Comparison of ENCODE assay signal across 24 cellular contexts in genomic region chr14:104791425-104791824, GRCh38. TPM values are rescaled to one million over a fixed set of nuclear protein-coding genes. Genes with fewer than 3 reads are reported as not detected.
A peak's percentile ranks its signal among the peaks of the same experiment; 100 is the strongest.
DNase-seq lines count a peak whose midpoint lies in the region; TF ChIP-seq lines count a peak whose summit lies in the region.
"Had no signal": no experiment of that assay in that cellular context is flagged by ENCODE, and none has a peak within 500 bp of the region (broad histone marks: within the 10 kb centered on the region; RNA-seq: fewer than 3 reads in every experiment).

No MANE protein-coding gene starts in this region.

- no peak overlapping the region for H3K4me3 ChIP-seq in BLaER1 treated with 17β-estradiol and CSF1 and Interleukin-3, amounts not matched to agents 10 nM and 100 nM
- no peak overlapping the region for H3K4me3 ChIP-seq in neutrophil (ENCODE audit: low read depth in 1 of 2, low read length in 1 of 2)
- no peak overlapping the region for H3K4me3 ChIP-seq in effector memory CD4-positive, alpha-beta T cell (ENCODE audit: insufficient read depth, low read depth, low read length, poor library complexity, severe bottlenecking)
- H3K4me3 ChIP-seq: colonic mucosa, GM12878, lung, SK-N-MC, upper lobe of left lung had no signal

- no peak for TF ChIP-seq CTCF in neutrophil (IDR thresholded peaks at IDR 0.05)

- H3K36me3 ChIP-seq in BLaER1 treated with 17β-estradiol and CSF1 and Interleukin-3, amounts not matched to agents 10 nM and 100 nM: peaks cover 40 to 73% (median 60%) of the 10 kb centered on the region in 11 experiments
- peaks cover 44% of the 10 kb centered on the region for H3K36me3 ChIP-seq in neutrophil
- peaks cover 27% of the 10 kb centered on the region for H3K36me3 ChIP-seq in effector memory CD4-positive, alpha-beta T cell (ENCODE audit: control insufficient read depth, insufficient read depth, low read length)

- 0 out of 22 replicates have a peak, but pooled peaks cover 0 to 1% (median 0%) of the 10 kb centered on the region in 11 experiments for H3K27me3 ChIP-seq in BLaER1 treated with 17β-estradiol and CSF1 and Interleukin-3, amounts not matched to agents 10 nM and 100 nM
- peaks cover 7% of the 10 kb centered on the region for H3K27me3 ChIP-seq in neutrophil
- H3K27me3 ChIP-seq in effector memory CD4-positive, alpha-beta T cell (replicated peaks; ENCODE audit: control insufficient read depth, insufficient read depth, low read length, poor library complexity, severe bottlenecking): no peaks in the 10 kb centered on the region
- H3K27me3 ChIP-seq: colonic mucosa, upper lobe of left lung had no signal

- peak overlapping the region in 1 of 3 donors; percentile 57 for H3K27ac Mint-ChIP-seq in IgD-negative memory B cell
- peak overlapping the region; percentile 57 for H3K27ac Mint-ChIP-seq in dendritic cell treated with granulocyte-macrophage colony-stimulating factor and Interleukin-4, amounts not matched to agents 40 ng/mL and 50 ng/mL, for 4 days
- H3K27ac Mint-ChIP-seq: activated naive CD4-positive, alpha-beta T cell treated with anti-CD3 and anti-CD28 coated beads for 36 hours had no signal

- DNase-seq in G401 (ENCODE audit: low spot score) (no peak), A172 (ENCODE audit: low spot score) (no peak)
- no peak for DNase-seq in effector memory CD4-positive, alpha-beta T cell
- DNase-seq: activated CD4-positive, alpha-beta T cell treated with anti-CD3 and anti-CD28 coated beads for 4 hours; activated naive CD4-positive, alpha-beta T cell treated with anti-CD3 and anti-CD28 coated beads for 36 hours; activated T-cell treated with anti-CD3 and anti-CD28 coated beads, Interleukin-2, amount 50 U/mL, for 1 hour; colonic mucosa; effector memory CD8-positive, alpha-beta T cell; erythroblast; HCEC 1CT; NCI-H1436; NCI-H2107; NCI-H446; NCI-H774; occipital lobe; small intestine had no signal

- H3K27me3 Mint-ChIP-seq in IgD-negative memory B cell: no peaks in the 10 kb centered on the region
- H3K27me3 Mint-ChIP-seq in dendritic cell treated with granulocyte-macrophage colony-stimulating factor and Interleukin-4, amounts not matched to agents 40 ng/mL and 50 ng/mL, for 4 days: no peaks in the 10 kb centered on the region
- H3K27me3 Mint-ChIP-seq: effector memory CD8-positive, alpha-beta T cell had no signal

- intact Hi-C loops in dendritic cell treated with granulocyte-macrophage colony-stimulating factor and Interleukin-4, amounts not matched to agents 40 ng/mL and 50 ng/mL, for 4 days (cut with micrococcal nuclease): no loop called here

- peak overlapping the region in 10 of 11 experiments; percentile 34 to 99 (median 98); a peak in 16 of 22 replicates for H3K9ac ChIP-seq in BLaER1 treated with 17β-estradiol and CSF1 and Interleukin-3, amounts not matched to agents 10 nM and 100 nM

- in situ Hi-C loops in G401 (cut with HindIII; ENCODE audit: low sequenced_read_pairs): no loop called here

- H4K20me1 ChIP-seq in BLaER1 treated with 17β-estradiol and CSF1 and Interleukin-3, amounts not matched to agents 10 nM and 100 nM: peaks cover 46 to 88% (median 87%) of the 10 kb centered on the region in 11 experiments

- H3K4me1 ChIP-seq in BLaER1 treated with 17β-estradiol and CSF1 and Interleukin-3, amounts not matched to agents 10 nM and 100 nM: peaks cover 78 to 87% (median 83%) of the 10 kb centered on the region in 10 experiments
- peaks cover 41 to 49% of the 10 kb centered on the region in 2 experiments for H3K4me1 ChIP-seq in neutrophil (ENCODE audit: control insufficient read depth in 1 of 2, insufficient read depth in 1 of 2, low read depth in 1 of 2, low read length in 1 of 2)
- peaks cover 51% of the 10 kb centered on the region for H3K4me1 ChIP-seq in effector memory CD4-positive, alpha-beta T cell (ENCODE audit: control insufficient read depth, insufficient read depth, low read length, poor library complexity, severe bottlenecking)

- no peaks in the 10 kb centered on the region for H3K36me3 Mint-ChIP-seq in IgD-negative memory B cell
- H3K36me3 Mint-ChIP-seq in dendritic cell treated with granulocyte-macrophage colony-stimulating factor and Interleukin-4, amounts not matched to agents 40 ng/mL and 50 ng/mL, for 4 days (ENCODE audit: low read depth): peaks cover 70% of the 10 kb centered on the region

- no peaks in the 10 kb centered on the region for H3K9me3 Mint-ChIP-seq in IgD-negative memory B cell
- no peaks in the 10 kb centered on the region for H3K9me3 Mint-ChIP-seq in dendritic cell treated with granulocyte-macrophage colony-stimulating factor and Interleukin-4, amounts not matched to agents 40 ng/mL and 50 ng/mL, for 4 days
- H3K9me3 Mint-ChIP-seq: activated naive CD4-positive, alpha-beta T cell treated with anti-CD3 and anti-CD28 coated beads for 36 hours; effector memory CD8-positive, alpha-beta T cell had no signal

- peak overlapping the region in 3 of 4 donors; percentile 44 to 55 (median 47) for H3K4me3 Mint-ChIP-seq in IgD-negative memory B cell
- H3K4me3 Mint-ChIP-seq in dendritic cell treated with granulocyte-macrophage colony-stimulating factor and Interleukin-4, amounts not matched to agents 40 ng/mL and 50 ng/mL, for 4 days: no peak overlapping the region
- H3K4me3 Mint-ChIP-seq: activated naive CD4-positive, alpha-beta T cell treated with anti-CD3 and anti-CD28 coated beads for 36 hours had no signal

- H3K9me3 ChIP-seq in BLaER1 treated with 17β-estradiol and CSF1 and Interleukin-3, amounts not matched to agents 10 nM and 100 nM (replicated peaks in 1 of 11): no peaks in the 10 kb centered on the region
- H3K9me3 ChIP-seq in neutrophil: no peaks in the 10 kb centered on the region
- H3K9me3 ChIP-seq in effector memory CD4-positive, alpha-beta T cell (ENCODE audit: control insufficient read depth, low read length): no peaks in the 10 kb centered on the region
- H3K9me3 ChIP-seq: colonic mucosa, upper lobe of left lung had no signal

- H3K27ac ChIP-seq in BLaER1 treated with 17β-estradiol and CSF1 and Interleukin-3, amounts not matched to agents 10 nM and 100 nM: peak overlapping the region in 4 of 11 experiments; percentile 4 to 36 (median 20); a peak in 3 of 22 replicates
- peak overlapping the region; percentile 0 for H3K27ac ChIP-seq in neutrophil
- H3K27ac ChIP-seq in effector memory CD4-positive, alpha-beta T cell (ENCODE audit: insufficient read depth, low read length, poor library complexity, severe bottlenecking): no peak overlapping the region
- H3K27ac ChIP-seq: colonic mucosa, SK-N-MC had no signal

- peaks cover 11 to 15% (median 11%) of the 10 kb centered on the region in 3 donors for H3K4me1 Mint-ChIP-seq in IgD-negative memory B cell
- peaks cover 89% of the 10 kb centered on the region for H3K4me1 Mint-ChIP-seq in dendritic cell treated with granulocyte-macrophage colony-stimulating factor and Interleukin-4, amounts not matched to agents 40 ng/mL and 50 ng/mL, for 4 days (ENCODE audit: low read depth)

- peak overlapping the region; percentile 93 to 100 (median 97); a peak in 17 of 22 replicates for H3K4me2 ChIP-seq in BLaER1 treated with 17β-estradiol and CSF1 and Interleukin-3, amounts not matched to agents 10 nM and 100 nM

RNA-seq across cellular contexts. Expression of gene AKT1, which starts 4.1 kb away (rescaled TPM):
- polyA plus RNA-seq in IgD-negative memory B cell: 8.2 TPM
- 220 and 224 TPM in 2 replicates for total RNA-seq in G401 (2014; rRNA removed; shearing (Covaris generic))
- 105 and 107 TPM in 2 replicates for total RNA-seq in A172 (2014; rRNA removed; shearing (Covaris generic))

RNA-seq across cellular contexts. Expression of gene ZBTB42, which starts 9.5 kb away (rescaled TPM):
- polyA plus RNA-seq in IgD-negative memory B cell: 1.0 TPM
- 14.3 and 25.3 TPM in 2 replicates for total RNA-seq in G401 (2014; rRNA removed; shearing (Covaris generic))
- 2.0 and 4.0 TPM in 2 replicates for total RNA-seq in A172 (2014; rRNA removed; shearing (Covaris generic))

RNA-seq across cellular contexts. Expression of gene SIVA1, which starts 38.5 kb away (rescaled TPM):
- 195 TPM for polyA plus RNA-seq in IgD-negative memory B cell
- total RNA-seq in G401 (2014; rRNA removed; shearing (Covaris generic)): 207 and 294 TPM in 2 replicates
- total RNA-seq in A172 (2014; rRNA removed; shearing (Covaris generic)): 187 and 210 TPM in 2 replicates
